20 cellular contexts compared by ENCODE assay signal in genomic region chr16:874366-875181, GRCh38.
"Had no signal": no experiment of that assay in that cellular context is flagged by ENCODE, and none has a peak within 500 bp of the region (broad histone marks: within the 10 kb centered on the region; RNA-seq: fewer than 3 reads in every experiment).

No MANE protein-coding gene starts in this region.

- H3K27me3 Mint-ChIP-seq: activated CD4-positive, alpha-beta T cell treated with anti-CD3 and anti-CD28 coated beads, Interleukin-2, amount 10 ng/mL, durations not matched to agents 24 days and 14 days had no signal

- H3K27ac ChIP-seq: ascending aorta, esophagus muscularis mucosa, ovary, vagina had no signal

- H3K27ac Mint-ChIP-seq: activated CD4-positive, alpha-beta T cell treated with anti-CD3 and anti-CD28 coated beads, Interleukin-2, amount 10 ng/mL, durations not matched to agents 24 days and 14 days; activated CD8-positive, alpha-beta T cell treated with anti-CD3 and anti-CD28 coated beads, Interleukin-2, amount 10 ng/mL, durations not matched to agents 7 days and 5 days; dendritic cell treated with granulocyte-macrophage colony-stimulating factor and Interleukin-4, amounts not matched to agents 40 ng/mL and 50 ng/mL, for 4 days had no signal

- DNase-seq: activated CD4-positive, alpha-beta T cell treated with anti-CD3 and anti-CD28 coated beads, Interleukin-2, amount 10 ng/mL, durations not matched to agents 24 days and 14 days; activated CD4-positive, CD25-positive, alpha-beta regulatory T cell; activated CD8-positive, alpha-beta T cell treated with anti-CD3 and anti-CD28 coated beads, Interleukin-2, amount 10 ng/mL, durations not matched to agents 7 days and 5 days; activated effector memory CD4-positive, alpha-beta T cell treated with Interleukin-2 at 50 U/mL for 16 hours; activated naive CD4-positive, alpha-beta T cell treated with anti-CD3 and anti-CD28 coated beads, Interleukin-2, amount 50 U/mL, for 16 hours; activated T-cell treated with anti-CD3 and anti-CD28 coated beads, Interleukin-2, amount 50 U/mL, for 48 hours; cerebellar nuclear complex; effector memory CD4-positive, alpha-beta T cell; mammary epithelial cell; stimulated activated CD4-positive, alpha-beta T cell treated with anti-CD3 and anti-CD28 coated beads, Interleukin-2, amount 100 ng/mL, for 24 hours; stimulated activated naive CD8-positive, alpha-beta T cell treated with anti-CD3 and anti-CD28 coated beads, Interleukin-15, Interleukin-2, amounts not matched to agents 100 U/mL and 50 U/mL, for 24 hours; substantia nigra; T1000 had no signal

- H3K36me3 ChIP-seq: ovary had no signal

- ATAC-seq: activated CD8-positive, alpha-beta T cell treated with anti-CD3 and anti-CD28 coated beads, Interleukin-2, amount 10 ng/mL, durations not matched to agents 7 days and 5 days; stimulated activated naive CD8-positive, alpha-beta T cell treated with anti-CD3 and anti-CD28 coated beads, Interleukin-15, Interleukin-2, amounts not matched to agents 100 U/mL and 50 U/mL, for 24 hours had no signal

- H3K4me3 Mint-ChIP-seq: activated CD4-positive, alpha-beta T cell treated with anti-CD3 and anti-CD28 coated beads, Interleukin-2, amount 10 ng/mL, durations not matched to agents 24 days and 14 days; activated CD8-positive, alpha-beta T cell treated with anti-CD3 and anti-CD28 coated beads, Interleukin-2, amount 10 ng/mL, durations not matched to agents 7 days and 5 days; dendritic cell treated with granulocyte-macrophage colony-stimulating factor and Interleukin-4, amounts not matched to agents 40 ng/mL and 50 ng/mL, for 4 days; neural crest cell had no signal

- H3K4me1 Mint-ChIP-seq: activated CD4-positive, alpha-beta T cell treated with anti-CD3 and anti-CD28 coated beads, Interleukin-2, amount 10 ng/mL, durations not matched to agents 24 days and 14 days had no signal

- H3K4me3 ChIP-seq: ascending aorta, esophagus muscularis mucosa, ovary, tibial nerve, vagina had no signal

- H3K4me1 ChIP-seq: ascending aorta, esophagus muscularis mucosa, tibial nerve, vagina had no signal

- H3K27me3 ChIP-seq: ascending aorta, esophagus muscularis mucosa, ovary, tibial nerve, vagina had no signal

- H3K9me3 Mint-ChIP-seq: activated CD4-positive, alpha-beta T cell treated with anti-CD3 and anti-CD28 coated beads, Interleukin-2, amount 10 ng/mL, durations not matched to agents 24 days and 14 days; dendritic cell treated with granulocyte-macrophage colony-stimulating factor and Interleukin-4, amounts not matched to agents 40 ng/mL and 50 ng/mL, for 4 days; neural crest cell had no signal

- H3K9me3 ChIP-seq: ascending aorta, esophagus muscularis mucosa, ovary, tibial nerve, vagina had no signal
